In genomic region chr7:44257618-44258422, GRCh38 we compare ENCODE assay signal across 8 cellular contexts. TPM values are rescaled to one million over a fixed set of nuclear protein-coding genes. Genes with fewer than 3 reads are reported as not detected.
DNase-seq lines count a peak whose midpoint lies in the region; ATAC-seq and TF ChIP-seq lines count a peak whose summit lies in the region.

No MANE protein-coding gene starts in this region.

- H3K27ac ChIP-seq in epithelial cell of prostate: no peak overlapping the region

- peaks cover 6% of the 10 kb centered on the region for H3K27me3 Mint-ChIP-seq in nephron (ENCODE audit: low read depth)

- peaks cover 17% of the 10 kb centered on the region for H3K4me1 Mint-ChIP-seq in nephron

- H3K9me3 Mint-ChIP-seq in nephron: no peaks in the 10 kb centered on the region

- peak; percentile 90 for ATAC-seq in HG02571 (IDR thresholded peaks at IDR 0.05; ENCODE audit: unreplicated experiment)
- peak; percentile 94 for ATAC-seq in stimulated activated naive CD8-positive, alpha-beta T cell treated with anti-CD3 and anti-CD28 coated beads, Interleukin-15, Interleukin-2, amounts not matched to agents 100 U/mL and 50 U/mL, for 24 hours

- peak; percentile 4 for DNase-seq in NCI-H460 (ENCODE audit: extremely low read depth, low read depth)
- peak; percentile 70 for DNase-seq in activated CD8-positive, alpha-beta memory T cell treated with anti-CD3 and anti-CD28 coated beads, Interleukin-2, amount 50 U/mL, for 4 hours
- DNase-seq in epithelial cell of prostate (ENCODE audit: low read depth, low spot score): peak; percentile 49
- DNase-seq in stimulated activated naive CD8-positive, alpha-beta T cell treated with anti-CD3 and anti-CD28 coated beads, Interleukin-15, Interleukin-2, amounts not matched to agents 100 U/mL and 50 U/mL, for 24 hours: peak; percentile 75
- DNase-seq in AML-193 (lab: John Stamatoyannopoulos, UW): no peak

- peak overlapping the region in 1 of 3 experiments; percentile 26 for H3K4me3 Mint-ChIP-seq in nephron

- no peaks in the 10 kb centered on the region for H3K36me3 Mint-ChIP-seq in nephron (ENCODE audit: low read depth)

- peak; percentile 27; the same call in 1 of the 3 replicates for TF ChIP-seq CTCF in GM12872 (IDR thresholded peaks at IDR 0.05; ENCODE audit: insufficient read depth, low read depth, low read length)
- no peak for TF ChIP-seq CTCF in nephron (IDR thresholded peaks at IDR 0.05; ENCODE audit: unreplicated experiment in 3 of 3)

- H3K27ac Mint-ChIP-seq in nephron: peak overlapping the region; percentile 31 to 53 (median 46)

RNA-seq across cellular contexts. Expression of gene YKT6, which starts 57.0 kb away (rescaled TPM):
- 59.1 and 77.7 TPM in 2 replicates for total RNA-seq in NCI-H460 (2014; rRNA removed; shearing (Covaris generic))
- 69.5 and 77.1 TPM in 2 replicates for polyA plus RNA-seq in NCI-H460 (2014; cell fraction: nucleus; rRNA removed)

Comparison
In these comparisons a context has a peak if more than half of its experiments do, and no peak if none do; other contexts are left out.
1. DNase-seq: peak in NCI-H460 (single experiment), activated CD8-positive, alpha-beta memory T cell treated with anti-CD3 and anti-CD28 coated beads, Interleukin-2, amount 50 U/mL, for 4 hours (single experiment), epithelial cell of prostate (single experiment) and stimulated activated naive CD8-positive, alpha-beta T cell treated with anti-CD3 and anti-CD28 coated beads, Interleukin-15, Interleukin-2, amounts not matched to agents 100 U/mL and 50 U/mL, for 24 hours (single experiment); none in AML-193 (0 of 2).